In genomic region chr12:124927325-124928094, GRCh38 we compare ENCODE assay signal across 8 cellular contexts. TPM values are rescaled to one million over a fixed set of nuclear protein-coding genes. Genes with fewer than 3 reads are reported as not detected.
DNase-seq lines count a peak whose midpoint lies in the region; ATAC-seq, FAIRE-seq and TF ChIP-seq lines count a peak whose summit lies in the region.

No MANE protein-coding gene starts in this region.

- in situ Hi-C loops in ACHN (cut with HindIII; ENCODE audit: low pct_ligation_motif_present, low pct_unique_long_range_greater_than_20kb, low sequenced_read_pairs) = no loop called here

- no peaks in the 10 kb centered on the region for H4K20me1 ChIP-seq in endothelial cell of umbilical vein (replicated peaks; ENCODE audit: control insufficient read depth, extremely low read depth, insufficient read depth, low read length)

- ATAC-seq in GM19452 (IDR thresholded peaks at IDR 0.05; ENCODE audit: unreplicated experiment) = peak; percentile 70

- intact Hi-C loops in endothelial cell of umbilical vein (cut with micrococcal nuclease) = loop anchor here (1.0 to 5.0 kb wide), 3 partner anchors 10 to 360 kb away; partner anchors contain the start of gene NCOR2

- CTCF ChIA-PET in endothelial cell of umbilical vein (lab: Charles Lee) = interaction anchor here (1.0 to 2.5 kb wide), 7 partner anchors 8 to 21 kb away, joined by 3 to 20 read pairs (median 7); no protein-coding TSS in a partner anchor

- TF ChIP-seq POLR2A in endothelial cell of umbilical vein (IDR thresholded peaks at IDR 0.05; ENCODE audit: low read depth, low read length) = peak; percentile 21

- no TSS peak for BruUV-seq in endothelial cell of umbilical vein (replicated peaks; lab: Mats Ljungman, UMichigan)

- peak overlapping the region; percentile 93 for H3K27ac ChIP-seq in endothelial cell of umbilical vein (ENCODE audit: insufficient read depth, low read depth, low read length)

- DNase-seq in ACHN = peak; percentile 97
- DNase-seq in HK-2 (ENCODE audit: unreplicated experiment) = peak; percentile 97
- peak; percentile 67 to 78 for DNase-seq in activated CD8-positive, alpha-beta memory T cell treated with anti-CD3 and anti-CD28 coated beads for 1 hour (ENCODE audit: extremely low read depth in 1 of 2, low read depth in 1 of 2)
- DNase-seq in endothelial cell of umbilical vein (ENCODE audit: low read depth, low spot score) = peak; percentile 95
- DNase-seq in stimulated activated CD8-positive, alpha-beta memory T cell treated with anti-CD3 and anti-CD28 coated beads, Interleukin-7, amount 100 ng/mL, for 24 hours (ENCODE audit: low read depth) = peak; percentile 95
- no peak for DNase-seq in cortex of kidney (lab: John Stamatoyannopoulos, UW)

- H3K27me3 ChIP-seq in endothelial cell of umbilical vein (ENCODE audit: control insufficient read depth in 2 of 2, insufficient read depth in 2 of 2, low read length in 2 of 2) (no peaks in the 10 kb centered on the region), mucosa of stomach (ENCODE audit: control insufficient read depth, insufficient read depth, low read length) (no peaks in the 10 kb centered on the region)

- dilution Hi-C loops in endothelial cell of umbilical vein (cut with MboI; ENCODE audit: extremely low pct_ligation_motif_present, low sequenced_read_pairs) = no loop called here

- H3K4me1 ChIP-seq in endothelial cell of umbilical vein (ENCODE audit: control insufficient read depth, extremely low read depth, insufficient read depth, low read length) (peaks cover 14% of the 10 kb centered on the region), mucosa of stomach (ENCODE audit: control insufficient read depth, insufficient read depth, low read length) (peaks cover 18% of the 10 kb centered on the region)

- no peaks in the 10 kb centered on the region for H3K9me1 ChIP-seq in endothelial cell of umbilical vein (replicated peaks; ENCODE audit: control insufficient read depth, extremely low read depth, insufficient read depth, low read length)

- H3K4me2 ChIP-seq in endothelial cell of umbilical vein (ENCODE audit: insufficient read depth, low read length) = peak overlapping the region; percentile 83

- POLR2A ChIA-PET in endothelial cell of umbilical vein (lab: Charles Lee) = interaction anchor here (1.2 to 3.2 kb wide), 6 partner anchors 9 to 13 kb away, joined by 3 to 26 read pairs (median 7); partner anchors contain the start of gene UBC

- H3K9ac ChIP-seq in endothelial cell of umbilical vein (replicated peaks; ENCODE audit: extremely low read depth, insufficient read depth, low read length) = peak overlapping the region; percentile 92
- H3K9ac ChIP-seq in mucosa of stomach (ENCODE audit: low read length) = peak overlapping the region; percentile 74

- no peaks in the 10 kb centered on the region for H3K9me3 ChIP-seq in endothelial cell of umbilical vein (replicated peaks; ENCODE audit: control insufficient read depth, insufficient read depth, low read length)
- no peaks in the 10 kb centered on the region for H3K9me3 ChIP-seq in mucosa of stomach (ENCODE audit: control insufficient read depth, low read length)

- no peak for TF ChIP-seq CTCF in endothelial cell of umbilical vein (IDR thresholded peaks at IDR 0.05; ENCODE audit: extremely low read depth in 1 of 2, insufficient read depth in 1 of 2, low read depth in 1 of 2, low read length in 2 of 2)

- H3K79me2 ChIP-seq in endothelial cell of umbilical vein (ENCODE audit: control insufficient read depth, insufficient read depth, low read length) = no peaks in the 10 kb centered on the region

- no peak for FAIRE-seq in endothelial cell of umbilical vein (lab: Jason Lieb, UNC)

- no peaks in the 10 kb centered on the region for H3K36me3 ChIP-seq in endothelial cell of umbilical vein (ENCODE audit: control insufficient read depth in 2 of 2, extremely low read depth in 1 of 2, insufficient read depth in 2 of 2, low read length in 2 of 2)
- H3K36me3 ChIP-seq in mucosa of stomach (ENCODE audit: control insufficient read depth, insufficient read depth, low read length) = no peaks in the 10 kb centered on the region

- H3K4me3 ChIP-seq in endothelial cell of umbilical vein (replicated peaks in 1 of 3; ENCODE audit: insufficient read depth in 1 of 3, low read depth in 1 of 3, low read length in 3 of 3) = peak overlapping the region; percentile 55 to 85 (median 74)
- H3K4me3 ChIP-seq in mucosa of stomach (ENCODE audit: low read length) = peak overlapping the region; percentile 59

- H2AFZ ChIP-seq in endothelial cell of umbilical vein (ENCODE audit: low read depth, low read length) = peak overlapping the region; percentile 40

TF ChIP-seq in endothelial cell of umbilical vein, 7 proteins besides CTCF, POLR2A, EP300 and RAD21:
- TF ChIP-seq FOS (IDR thresholded peaks at IDR 0.05; ENCODE audit: borderline replicate concordance, insufficient read depth, low read length) (no peak), GATA2 (IDR thresholded peaks at IDR 0.05; ENCODE audit: insufficient read depth, insufficient read length, low read depth, low read length) (peak; percentile 46)

RNA-seq across cellular contexts. Expression of gene UBC, which starts 13.1 kb away (rescaled TPM):
- 875 and 911 TPM in 2 replicates for total RNA-seq in endothelial cell of umbilical vein
- 1,040 and 1,305 TPM in 2 replicates for polyA plus RNA-seq in endothelial cell of umbilical vein
- 1,913 and 1,931 TPM in 2 replicates for polyA plus RNA-seq in endothelial cell of umbilical vein (2011; cell fraction: cytosol; rRNA removed)
- polyA plus RNA-seq in endothelial cell of umbilical vein (2011; cell fraction: nucleus; rRNA removed) = 1,373 and 1,721 TPM in 2 replicates
- 1,239 and 1,518 TPM in 2 replicates for polyA plus RNA-seq in endothelial cell of umbilical vein (2012)
- polyA minus RNA-seq in endothelial cell of umbilical vein = 537 and 767 TPM in 2 replicates
- polyA minus RNA-seq in endothelial cell of umbilical vein (2011; cell fraction: cytosol; rRNA and poly(A)+ RNA removed) = 247 TPM
- polyA minus RNA-seq in endothelial cell of umbilical vein (2011; cell fraction: nucleus; rRNA and poly(A)+ RNA removed) = 157 and 183 TPM in 2 replicates
